ENCODE assay signal across 1 cellular context in genomic region chr15:64618569-64618968, GRCh38.
TF ChIP-seq lines count a peak whose summit lies in the region.

No MANE protein-coding gene starts in this region.

TF ChIP-seq in H1, 55 proteins besides CTCF, POLR2A, EP300 and RAD21:
- TF ChIP-seq POU5F1 (IDR thresholded peaks at IDR 0.05; ENCODE audit: low read depth, low read length) = no peak
- no peak for TF ChIP-seq SIN3A (conservative IDR thresholded peaks at IDR 0.05 in 1 of 2, IDR thresholded peaks at IDR 0.05 in 1 of 2; ENCODE audit: low read depth in 1 of 2, low read length in 2 of 2)
- no peak for TF ChIP-seq ZNF274 (IDR thresholded peaks at IDR 0.05; ENCODE audit: borderline replicate concordance, extremely low read depth, low read length)
- no peak for TF ChIP-seq BACH1 (IDR thresholded peaks at IDR 0.05; ENCODE audit: low read length)
- TF ChIP-seq E2F6 (IDR thresholded peaks at IDR 0.05) = peak; percentile 87
- TF ChIP-seq SIX5 (IDR thresholded peaks at IDR 0.05; ENCODE audit: low read depth, low read length) = no peak
- TF ChIP-seq, protein P1, sequence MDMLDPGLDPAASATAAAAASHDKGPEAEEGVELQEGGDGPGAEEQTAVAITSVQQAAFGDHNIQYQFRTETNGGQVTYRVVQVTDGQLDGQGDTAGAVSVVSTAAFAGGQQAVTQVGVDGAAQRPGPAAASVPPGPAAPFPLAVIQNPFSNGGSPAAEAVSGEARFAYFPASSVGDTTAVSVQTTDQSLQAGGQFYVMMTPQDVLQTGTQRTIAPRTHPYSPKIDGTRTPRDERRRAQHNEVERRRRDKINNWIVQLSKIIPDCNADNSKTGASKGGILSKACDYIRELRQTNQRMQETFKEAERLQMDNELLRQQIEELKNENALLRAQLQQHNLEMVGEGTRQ (IDR thresholded peaks at IDR 0.05; ENCODE audit: low read length) = no peak
- TF ChIP-seq MAX (IDR thresholded peaks at IDR 0.05) = peak; percentile 75
- TF ChIP-seq POLR2AphosphoS5 (IDR thresholded peaks at IDR 0.05; ENCODE audit: low read depth, low read length) = no peak
- no peak for TF ChIP-seq RFX5 (IDR thresholded peaks at IDR 0.05; ENCODE audit: borderline replicate concordance, low read depth, low read length)
- TF ChIP-seq CHD2 (IDR thresholded peaks at IDR 0.05; ENCODE audit: low read length) = no peak
- TF ChIP-seq HDAC2 (IDR thresholded peaks at IDR 0.05; ENCODE audit: borderline replicate concordance in 1 of 2, low read depth in 2 of 2, low read length in 2 of 2) = no peak
- no peak for TF ChIP-seq BRCA1 (IDR thresholded peaks at IDR 0.05; ENCODE audit: low read depth, low read length)
- no peak for TF ChIP-seq SUZ12 (IDR thresholded peaks at IDR 0.05; ENCODE audit: low read length)
- no peak for TF ChIP-seq KDM5A (IDR thresholded peaks at IDR 0.05; ENCODE audit: low read length)
- no peak for TF ChIP-seq RBBP5 (IDR thresholded peaks at IDR 0.05; ENCODE audit: borderline replicate concordance, low read depth, low read length)
- no peak for TF ChIP-seq CHD1 (IDR thresholded peaks at IDR 0.05; ENCODE audit: low read depth, low read length)
- TF ChIP-seq PHF8 (conservative IDR thresholded peaks at IDR 0.05; ENCODE audit: low read depth, low read length) = no peak
